20 cellular contexts compared by ENCODE assay signal in genomic region chr1:224933584-224933983, GRCh38. TPM values are rescaled to one million over a fixed set of nuclear protein-coding genes. Genes with fewer than 3 reads are reported as not detected.
A peak's percentile ranks its signal among the peaks of the same experiment; 100 is the strongest.
DNase-seq lines count a peak whose midpoint lies in the region; ATAC-seq, FAIRE-seq and TF ChIP-seq lines count a peak whose summit lies in the region.
"Had no signal": no experiment of that assay in that cellular context is flagged by ENCODE, and none has a peak within 500 bp of the region (broad histone marks: within the 10 kb centered on the region; RNA-seq: fewer than 3 reads in every experiment).

No MANE protein-coding gene starts in this region.

- intact Hi-C loops in prostate gland (cut with DNase I): no loop called here

- peaks cover 0 to 6% (median 0%) of the 10 kb centered on the region in 3 donors for H3K4me1 Mint-ChIP-seq in CD8-positive, alpha-beta memory T cell
- H3K4me1 Mint-ChIP-seq: H9 had no signal

- no peak for ATAC-seq in GM18861 (IDR thresholded peaks at IDR 0.05; ENCODE audit: unreplicated experiment)
- ATAC-seq: HCT116 had no signal

- peaks cover 0 to 14% (median 0%) of the 10 kb centered on the region in 3 donors for H3K36me3 Mint-ChIP-seq in CD8-positive, alpha-beta memory T cell

- no peaks in the 10 kb centered on the region for H3K4me1 ChIP-seq in CD8-positive, alpha-beta memory T cell (ENCODE audit: insufficient read depth, low read length)
- no peaks in the 10 kb centered on the region for H3K4me1 ChIP-seq in prostate gland (replicated peaks)
- H3K4me1 ChIP-seq: Caco-2 had no signal

- H3K36me3 ChIP-seq in CD8-positive, alpha-beta memory T cell (ENCODE audit: insufficient read depth, low read length): no peaks in the 10 kb centered on the region
- H3K36me3 ChIP-seq in bronchial epithelial cell (ENCODE audit: control insufficient read depth, insufficient read depth, low read length): no peaks in the 10 kb centered on the region
- H3K36me3 ChIP-seq in prostate gland: no peaks in the 10 kb centered on the region

- peaks cover 33 to 52% (median 44%) of the 10 kb centered on the region in 5 donors for H3K9me3 Mint-ChIP-seq in CD8-positive, alpha-beta memory T cell

- H3K27me3 Mint-ChIP-seq in CD8-positive, alpha-beta memory T cell: peaks cover 23 to 45% of the 10 kb centered on the region in 2 donors

- H3K4me3 ChIP-seq in CD8-positive, alpha-beta memory T cell (ENCODE audit: low read length): peak overlapping the region; percentile 17
- H3K4me3 ChIP-seq in bronchial epithelial cell (ENCODE audit: low read depth, low read length): no peak overlapping the region
- H3K4me3 ChIP-seq in prostate gland: no peak overlapping the region
- H3K4me3 ChIP-seq: GM23248 had no signal

- H3K27ac ChIP-seq in CD8-positive, alpha-beta memory T cell (ENCODE audit: low read depth, low read length): no peak overlapping the region
- no peak overlapping the region for H3K27ac ChIP-seq in prostate gland
- H3K27ac ChIP-seq: GM23248 had no signal

- TF ChIP-seq CTCF in bronchial epithelial cell (IDR thresholded peaks at IDR 0.05; ENCODE audit: insufficient read depth, low read length, severe bottlenecking) (no peak), prostate gland (IDR thresholded peaks at IDR 0.05) (no peak)

- peak overlapping the region in 1 of 7 donors; percentile 34 for H3K4me3 Mint-ChIP-seq in CD8-positive, alpha-beta memory T cell
- H3K4me3 Mint-ChIP-seq: CD4-positive, alpha-beta memory T cell; H9; HFFc6 had no signal

- DNase-seq in CD8-positive, alpha-beta memory T cell: no peak
- DNase-seq in GM19239 (ENCODE audit: insufficient read length, low spot score) (no peak), bronchial epithelial cell (ENCODE audit: low read depth) (no peak), H4 (ENCODE audit: low spot score) (no peak), prostate gland (ENCODE audit: low spot score) (no peak)
- DNase-seq: C1 segment of cervical spinal cord; Caco-2; CD4-positive, alpha-beta memory T cell; DMS153; DMS79 treated with DMSO at 0.1 percent for 48 hours; GF-D8; GM23248; H9; HFFc6 had no signal

- WGBS in prostate gland: 98% methylated on average over 4 of the region's 4 CpGs

- no peak for TF ChIP-seq POLR2A in prostate gland (IDR thresholded peaks at IDR 0.05)

- FAIRE-seq in GM19239 (lab: Jason Lieb, UNC): peak; percentile 52
- peak; percentile 7 for FAIRE-seq in bronchial epithelial cell (lab: Jason Lieb, UNC)
- FAIRE-seq: GM12891, GM18507, H1 had no signal

- H3K9me3 ChIP-seq in CD8-positive, alpha-beta memory T cell (ENCODE audit: low read length): peaks cover 10% of the 10 kb centered on the region
- no peaks in the 10 kb centered on the region for H3K9me3 ChIP-seq in prostate gland

- H3K27ac Mint-ChIP-seq in CD8-positive, alpha-beta memory T cell: no peak overlapping the region
- H3K27ac Mint-ChIP-seq: CD4-positive, alpha-beta memory T cell; H9; HFFc6 had no signal

- POLR2A ChIA-PET in CD8-positive, alpha-beta memory T cell (lab: Charles Lee): no interaction called here

- CTCF ChIA-PET in CD8-positive, alpha-beta memory T cell (lab: Charles Lee): no interaction called here

- H3K27me3 ChIP-seq in CD8-positive, alpha-beta memory T cell (ENCODE audit: insufficient read depth, low read length, poor library complexity, severe bottlenecking): no peaks in the 10 kb centered on the region
- H3K27me3 ChIP-seq in bronchial epithelial cell (ENCODE audit: control insufficient read depth, insufficient read depth, low read length) (no peaks in the 10 kb centered on the region), prostate gland (replicated peaks; ENCODE audit: insufficient read depth) (no peaks in the 10 kb centered on the region)

RNA-seq across cellular contexts. Expression of gene DNAH14, which starts 4.1 kb away (rescaled TPM):
- under 1 TPM in 1 of 2 experiments, not detected in 1; 0.26 TPM for total RNA-seq in CD8-positive, alpha-beta memory T cell
- polyA plus RNA-seq in CD8-positive, alpha-beta memory T cell: not detected
- total RNA-seq in bronchial epithelial cell (10.5 and 11.9 TPM in 2 replicates), prostate gland (10 to 100 TPM; 16.5 to 26.8 TPM)
- not detected in 2 replicates for total RNA-seq in H4 (2014; rRNA removed; shearing (Covaris generic))
- total RNA-seq: A172; CD4-positive, alpha-beta memory T cell had no signal
